1 cellular context compared by ENCODE assay signal in genomic region chr6:132021552-132022375, GRCh38.
TF ChIP-seq lines count a peak whose summit lies in the region.

No MANE protein-coding gene starts in this region.

TF ChIP-seq in HepG2, 621 proteins besides CTCF, POLR2A, EP300 and RAD21 (continued from another document and continues in another):
- TF ChIP-seq, protein P1, sequence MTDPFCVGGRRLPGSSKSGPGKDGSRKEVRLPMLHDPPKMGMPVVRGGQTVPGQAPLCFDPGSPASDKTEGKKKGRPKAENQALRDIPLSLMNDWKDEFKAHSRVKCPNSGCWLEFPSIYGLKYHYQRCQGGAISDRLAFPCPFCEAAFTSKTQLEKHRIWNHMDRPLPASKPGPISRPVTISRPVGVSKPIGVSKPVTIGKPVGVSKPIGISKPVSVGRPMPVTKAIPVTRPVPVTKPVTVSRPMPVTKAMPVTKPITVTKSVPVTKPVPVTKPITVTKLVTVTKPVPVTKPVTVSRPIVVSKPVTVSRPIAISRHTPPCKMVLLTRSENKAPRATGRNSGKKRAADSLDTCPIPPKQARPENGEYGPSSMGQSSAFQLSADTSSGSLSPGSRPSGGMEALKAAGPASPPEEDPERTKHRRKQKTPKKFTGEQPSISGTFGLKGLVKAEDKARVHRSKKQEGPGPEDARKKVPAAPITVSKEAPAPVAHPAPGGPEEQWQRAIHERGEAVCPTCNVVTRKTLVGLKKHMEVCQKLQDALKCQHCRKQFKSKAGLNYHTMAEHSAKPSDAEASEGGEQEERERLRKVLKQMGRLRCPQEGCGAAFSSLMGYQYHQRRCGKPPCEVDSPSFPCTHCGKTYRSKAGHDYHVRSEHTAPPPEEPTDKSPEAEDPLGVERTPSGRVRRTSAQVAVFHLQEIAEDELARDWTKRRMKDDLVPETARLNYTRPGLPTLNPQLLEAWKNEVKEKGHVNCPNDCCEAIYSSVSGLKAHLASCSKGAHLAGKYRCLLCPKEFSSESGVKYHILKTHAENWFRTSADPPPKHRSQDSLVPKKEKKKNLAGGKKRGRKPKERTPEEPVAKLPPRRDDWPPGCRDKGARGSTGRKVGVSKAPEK (CRISPR knock-in tag; IDR thresholded peaks at IDR 0.05; ENCODE audit: borderline replicate concordance), result peak; percentile 65; the same call in 1 of the 2 replicates
- TF ChIP-seq KLF15 (CRISPR knock-in tag; IDR thresholded peaks at IDR 0.05; ENCODE audit: borderline replicate concordance) (no peak), NFIB (CRISPR knock-in tag; IDR thresholded peaks at IDR 0.05; ENCODE audit: borderline replicate concordance) (no peak), ZNF609 (CRISPR knock-in tag; IDR thresholded peaks at IDR 0.05; ENCODE audit: borderline replicate concordance) (0 out of 2 replicates have a peak, but pooled peaks have one; percentile 21), HOXA9 (CRISPR knock-in tag; IDR thresholded peaks at IDR 0.05; ENCODE audit: borderline replicate concordance) (no peak), CC2D1A (CRISPR knock-in tag; IDR thresholded peaks at IDR 0.05) (no peak), MZF1 (CRISPR knock-in tag; IDR thresholded peaks at IDR 0.05; ENCODE audit: borderline replicate concordance) (no peak), RNF2 (conservative IDR thresholded peaks at IDR 0.05; ENCODE audit: low read depth) (no peak), SNAI1 (CRISPR knock-in tag; IDR thresholded peaks at IDR 0.05; ENCODE audit: borderline replicate concordance) (no peak), ZNF317 (CRISPR knock-in tag; IDR thresholded peaks at IDR 0.05) (no peak), XBP1 (CRISPR knock-in tag; IDR thresholded peaks at IDR 0.05) (no peak), KLF9 (CRISPR knock-in tag; IDR thresholded peaks at IDR 0.05; ENCODE audit: low read depth) (no peak), ZNF281 (CRISPR knock-in tag; IDR thresholded peaks at IDR 0.05; ENCODE audit: borderline replicate concordance) (peak; percentile 63; the same call in 1 of the 2 replicates), MAF1 (CRISPR knock-in tag; IDR thresholded peaks at IDR 0.05; ENCODE audit: borderline replicate concordance) (no peak), HOXA7 (CRISPR knock-in tag; IDR thresholded peaks at IDR 0.05) (no peak), BCL6 (CRISPR knock-in tag; IDR thresholded peaks at IDR 0.05) (peak; percentile 45), RFXAP (CRISPR knock-in tag; IDR thresholded peaks at IDR 0.05; ENCODE audit: borderline replicate concordance) (no peak), ESRRA (CRISPR knock-in tag; IDR thresholded peaks at IDR 0.05; ENCODE audit: low read depth) (0 out of 2 replicates have a peak, but pooled peaks have one; percentile 1), ZFP82 (CRISPR knock-in tag; IDR thresholded peaks at IDR 0.05; ENCODE audit: borderline replicate concordance) (no peak), NBN (conservative IDR thresholded peaks at IDR 0.05) (no peak), ZNF24 (IDR thresholded peaks at IDR 0.05) (no peak), IRF2 (CRISPR knock-in tag; IDR thresholded peaks at IDR 0.05) (peak; percentile 67), ZNF282 (IDR thresholded peaks at IDR 0.05; ENCODE audit: partially characterized antibody) (no peak), KAT8 (CRISPR knock-in tag; IDR thresholded peaks at IDR 0.05) (peak; percentile 70), ZFP62 (CRISPR knock-in tag; IDR thresholded peaks at IDR 0.05) (no peak), GZF1 (CRISPR knock-in tag; IDR thresholded peaks at IDR 0.05) (peak; percentile 63; the same call in 1 of the 2 replicates), ZNF333 (CRISPR knock-in tag; IDR thresholded peaks at IDR 0.05; ENCODE audit: borderline replicate concordance) (no peak), MIXL1 (CRISPR knock-in tag; IDR thresholded peaks at IDR 0.05) (peak; percentile 28; the same call in 1 of the 2 replicates), ZNF782 (CRISPR knock-in tag; IDR thresholded peaks at IDR 0.05; ENCODE audit: borderline replicate concordance) (no peak), SP1 (IDR thresholded peaks at IDR 0.05) (no peak), SP1 (CRISPR knock-in tag; IDR thresholded peaks at IDR 0.05) (no peak), SOX6 (IDR thresholded peaks at IDR 0.05) (no peak), SOX6 (CRISPR knock-in tag; IDR thresholded peaks at IDR 0.05) (peak; percentile 75; the same call in 1 of the 2 replicates), ATF4 (CRISPR knock-in tag; IDR thresholded peaks at IDR 0.05) (peak in 1 of 2 experiments; percentile 98; a peak in 2 of 4 replicates), ZNF138 (CRISPR knock-in tag; IDR thresholded peaks at IDR 0.05; ENCODE audit: low read depth) (no peak), ZNF569 (CRISPR knock-in tag; IDR thresholded peaks at IDR 0.05; ENCODE audit: borderline replicate concordance) (no peak)
- TF ChIP-seq, protein P2, sequence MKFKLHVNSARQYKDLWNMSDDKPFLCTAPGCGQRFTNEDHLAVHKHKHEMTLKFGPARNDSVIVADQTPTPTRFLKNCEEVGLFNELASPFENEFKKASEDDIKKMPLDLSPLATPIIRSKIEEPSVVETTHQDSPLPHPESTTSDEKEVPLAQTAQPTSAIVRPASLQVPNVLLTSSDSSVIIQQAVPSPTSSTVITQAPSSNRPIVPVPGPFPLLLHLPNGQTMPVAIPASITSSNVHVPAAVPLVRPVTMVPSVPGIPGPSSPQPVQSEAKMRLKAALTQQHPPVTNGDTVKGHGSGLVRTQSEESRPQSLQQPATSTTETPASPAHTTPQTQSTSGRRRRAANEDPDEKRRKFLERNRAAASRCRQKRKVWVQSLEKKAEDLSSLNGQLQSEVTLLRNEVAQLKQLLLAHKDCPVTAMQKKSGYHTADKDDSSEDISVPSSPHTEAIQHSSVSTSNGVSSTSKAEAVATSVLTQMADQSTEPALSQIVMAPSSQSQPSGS (CRISPR knock-in tag; IDR thresholded peaks at IDR 0.05), result peak; percentile 23; the same call in 1 of the 2 replicates
- TF ChIP-seq, protein P3, sequence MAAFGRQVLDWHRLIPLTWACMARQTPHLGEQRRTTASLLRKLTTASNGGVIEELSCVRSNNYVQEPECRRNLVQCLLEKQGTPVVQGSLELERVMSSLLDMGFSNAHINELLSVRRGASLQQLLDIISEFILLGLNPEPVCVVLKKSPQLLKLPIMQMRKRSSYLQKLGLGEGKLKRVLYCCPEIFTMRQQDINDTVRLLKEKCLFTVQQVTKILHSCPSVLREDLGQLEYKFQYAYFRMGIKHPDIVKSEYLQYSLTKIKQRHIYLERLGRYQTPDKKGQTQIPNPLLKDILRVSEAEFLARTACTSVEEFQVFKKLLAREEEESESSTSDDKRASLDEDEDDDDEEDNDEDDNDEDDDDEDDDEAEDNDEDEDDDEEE (CRISPR knock-in tag; IDR thresholded peaks at IDR 0.05), result no peak
- TF ChIP-seq, protein P4, sequence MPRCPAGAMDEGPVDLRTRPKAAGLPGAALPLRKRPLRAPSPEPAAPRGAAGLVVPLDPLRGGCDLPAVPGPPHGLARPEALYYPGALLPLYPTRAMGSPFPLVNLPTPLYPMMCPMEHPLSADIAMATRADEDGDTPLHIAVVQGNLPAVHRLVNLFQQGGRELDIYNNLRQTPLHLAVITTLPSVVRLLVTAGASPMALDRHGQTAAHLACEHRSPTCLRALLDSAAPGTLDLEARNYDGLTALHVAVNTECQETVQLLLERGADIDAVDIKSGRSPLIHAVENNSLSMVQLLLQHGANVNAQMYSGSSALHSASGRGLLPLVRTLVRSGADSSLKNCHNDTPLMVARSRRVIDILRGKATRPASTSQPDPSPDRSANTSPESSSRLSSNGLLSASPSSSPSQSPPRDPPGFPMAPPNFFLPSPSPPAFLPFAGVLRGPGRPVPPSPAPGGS (CRISPR knock-in tag; IDR thresholded peaks at IDR 0.05), result no peak
- TF ChIP-seq, protein P5, sequence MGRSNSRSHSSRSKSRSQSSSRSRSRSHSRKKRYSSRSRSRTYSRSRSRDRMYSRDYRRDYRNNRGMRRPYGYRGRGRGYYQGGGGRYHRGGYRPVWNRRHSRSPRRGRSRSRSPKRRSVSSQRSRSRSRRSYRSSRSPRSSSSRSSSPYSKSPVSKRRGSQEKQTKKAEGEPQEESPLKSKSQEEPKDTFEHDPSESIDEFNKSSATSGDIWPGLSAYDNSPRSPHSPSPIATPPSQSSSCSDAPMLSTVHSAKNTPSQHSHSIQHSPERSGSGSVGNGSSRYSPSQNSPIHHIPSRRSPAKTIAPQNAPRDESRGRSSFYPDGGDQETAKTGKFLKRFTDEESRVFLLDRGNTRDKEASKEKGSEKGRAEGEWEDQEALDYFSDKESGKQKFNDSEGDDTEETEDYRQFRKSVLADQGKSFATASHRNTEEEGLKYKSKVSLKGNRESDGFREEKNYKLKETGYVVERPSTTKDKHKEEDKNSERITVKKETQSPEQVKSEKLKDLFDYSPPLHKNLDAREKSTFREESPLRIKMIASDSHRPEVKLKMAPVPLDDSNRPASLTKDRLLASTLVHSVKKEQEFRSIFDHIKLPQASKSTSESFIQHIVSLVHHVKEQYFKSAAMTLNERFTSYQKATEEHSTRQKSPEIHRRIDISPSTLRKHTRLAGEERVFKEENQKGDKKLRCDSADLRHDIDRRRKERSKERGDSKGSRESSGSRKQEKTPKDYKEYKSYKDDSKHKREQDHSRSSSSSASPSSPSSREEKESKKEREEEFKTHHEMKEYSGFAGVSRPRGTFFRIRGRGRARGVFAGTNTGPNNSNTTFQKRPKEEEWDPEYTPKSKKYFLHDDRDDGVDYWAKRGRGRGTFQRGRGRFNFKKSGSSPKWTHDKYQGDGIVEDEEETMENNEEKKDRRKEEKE (IDR thresholded peaks at IDR 0.05), result no peak
